Comparison of ENCODE assay signal across 14 cellular contexts in genomic region chrX:3184176-3184930, GRCh38.
A peak's percentile ranks its signal among the peaks of the same experiment; 100 is the strongest.
DNase-seq lines count a peak whose midpoint lies in the region; ATAC-seq and TF ChIP-seq lines count a peak whose summit lies in the region.
"Had no signal": no experiment of that assay in that cellular context is flagged by ENCODE, and none has a peak within 500 bp of the region (broad histone marks: within the 10 kb centered on the region; RNA-seq: fewer than 3 reads in every experiment).

No MANE protein-coding gene starts in this region.

- H3K4me1 Mint-ChIP-seq in nephron, result peaks cover 6% of the 10 kb centered on the region

- TF ChIP-seq EP300 in esophagus muscularis mucosa (IDR thresholded peaks at IDR 0.05), result no peak

- TF ChIP-seq CTCF in esophagus muscularis mucosa (IDR thresholded peaks at IDR 0.05) (no peak), nephron (IDR thresholded peaks at IDR 0.05; ENCODE audit: unreplicated experiment in 3 of 3) (no peak)

- H3K4me3 ChIP-seq in esophagus muscularis mucosa, result no peak overlapping the region
- H3K4me3 ChIP-seq: tibial nerve had no signal

- ATAC-seq in GM21423 (IDR thresholded peaks at IDR 0.05; ENCODE audit: unreplicated experiment) (no peak), HG03520 (IDR thresholded peaks at IDR 0.05; ENCODE audit: unreplicated experiment) (no peak), HG02759 (IDR thresholded peaks at IDR 0.05; ENCODE audit: unreplicated experiment) (no peak), HG03280 (IDR thresholded peaks at IDR 0.05; ENCODE audit: unreplicated experiment) (no peak)
- ATAC-seq: PC-3 had no signal

- intact Hi-C loops in esophagus muscularis mucosa (cut with DNase I), result no loop called here

- peak; percentile 58 for DNase-seq in AG08395 (ENCODE audit: low spot score)
- DNase-seq in M059J (ENCODE audit: low read depth), result peak; percentile 95
- no peak for DNase-seq in esophagus muscularis mucosa (ENCODE audit: extremely low spot score)
- DNase-seq: activated T-cell treated with anti-CD3 and anti-CD28 coated beads, Interleukin-2, amount 50 U/mL, for 24 hours; Karpas-422; NCI-H2171 treated with DMSO at 0.1 percent for 48 hours; PC-3 had no signal

- H3K27me3 ChIP-seq in esophagus muscularis mucosa, result no peaks in the 10 kb centered on the region
- H3K27me3 ChIP-seq: tibial nerve had no signal

- H3K27ac Mint-ChIP-seq in nephron, result peak overlapping the region in 2 of 3 experiments; percentile 20 to 43
- H3K27ac Mint-ChIP-seq: activated T-cell treated with anti-CD3 and anti-CD28 coated beads, Interleukin-2, amount 50 U/mL, for 24 hours had no signal

- WGBS in esophagus muscularis mucosa, result 17% methylated on average over 5 of the region's 5 CpGs

- H3K4me3 Mint-ChIP-seq in nephron, result no peak overlapping the region
- H3K4me3 Mint-ChIP-seq: activated T-cell treated with anti-CD3 and anti-CD28 coated beads, Interleukin-2, amount 50 U/mL, for 24 hours had no signal

- no peaks in the 10 kb centered on the region for H3K9me3 ChIP-seq in esophagus muscularis mucosa
- H3K9me3 ChIP-seq: tibial nerve had no signal

- no peaks in the 10 kb centered on the region for H3K36me3 ChIP-seq in esophagus muscularis mucosa
- H3K36me3 ChIP-seq: tibial nerve had no signal

- peak overlapping the region; percentile 25 to 60 (median 52) for H3K27ac ChIP-seq in esophagus muscularis mucosa (replicated peaks in 1 of 4)
- H3K27ac ChIP-seq: C4-2B had no signal

- no peak for TF ChIP-seq POLR2A in esophagus muscularis mucosa (IDR thresholded peaks at IDR 0.05; ENCODE audit: low read depth)

- H3K27me3 Mint-ChIP-seq in nephron (ENCODE audit: low read depth), result no peaks in the 10 kb centered on the region

- H3K36me3 Mint-ChIP-seq in nephron (ENCODE audit: low read depth), result peaks cover 3% of the 10 kb centered on the region

- H3K9me3 Mint-ChIP-seq in nephron, result no peaks in the 10 kb centered on the region
- H3K9me3 Mint-ChIP-seq: activated T-cell treated with anti-CD3 and anti-CD28 coated beads, Interleukin-2, amount 50 U/mL, for 24 hours had no signal

- peaks cover 0 to 10% (median 0%) of the 10 kb centered on the region in 4 donors for H3K4me1 ChIP-seq in esophagus muscularis mucosa
- H3K4me1 ChIP-seq: tibial nerve had no signal
